Comparison of ENCODE assay signal across 16 cellular contexts in genomic region chr2:140528982-140529381, GRCh38.
DNase-seq lines count a peak whose midpoint lies in the region; ATAC-seq and TF ChIP-seq lines count a peak whose summit lies in the region.
"Had no signal": no experiment of that assay in that cellular context is flagged by ENCODE, and none has a peak within 500 bp of the region (broad histone marks: within the 10 kb centered on the region; RNA-seq: fewer than 3 reads in every experiment).

No MANE protein-coding gene starts in this region.

- H3K9me3 Mint-ChIP-seq in H9, result no peaks in the 10 kb centered on the region
- H3K9me3 Mint-ChIP-seq: GM23338, HFFc6 had no signal

- no peaks in the 10 kb centered on the region for H3K36me3 Mint-ChIP-seq in H9 (ENCODE audit: insufficient read depth in 1 of 3, low read depth in 3 of 3)

- H2BK15ac ChIP-seq in H9 (ENCODE audit: low read depth, low read length), result no peak overlapping the region

- no peak overlapping the region for H3K56ac ChIP-seq in H9 (ENCODE audit: insufficient read length, low read depth, low read length)

- no peaks in the 10 kb centered on the region for H3K27me3 Mint-ChIP-seq in H9 (ENCODE audit: low read depth)
- H3K27me3 Mint-ChIP-seq: B cell; CD4-positive, alpha-beta T cell had no signal

- ATAC-seq in DND-41 (ENCODE audit: insufficient read depth, low read depth) (peak; percentile 52; the same call in 1 of the 3 replicates), left ventricle myocardium superior (no peak)
- ATAC-seq: GM23338, K562 had no signal

- H3K27me3 ChIP-seq in DND-41 (ENCODE audit: insufficient read depth, low read length, poor library complexity) (no peaks in the 10 kb centered on the region), OCI-LY3 (ENCODE audit: low read depth, low read length) (no peaks in the 10 kb centered on the region), adipocyte (replicated peaks; ENCODE audit: control insufficient read depth, insufficient read depth, low read length) (no peaks in the 10 kb centered on the region), H9 (ENCODE audit: insufficient read depth, low read length) (no peaks in the 10 kb centered on the region)

- H3K79me1 ChIP-seq in H9 (ENCODE audit: insufficient read depth, low read depth, low read length, poor library complexity, severe bottlenecking), result no peaks in the 10 kb centered on the region

- no peak overlapping the region for H3K4me3 ChIP-seq in DND-41 (ENCODE audit: low read depth in 1 of 2, low read length in 2 of 2)
- peak overlapping the region; percentile 29 for H3K4me3 ChIP-seq in OCI-LY3 (ENCODE audit: low read length)
- H3K4me3 ChIP-seq in adipocyte (ENCODE audit: low read length), result peak overlapping the region; percentile 20
- H3K4me3 ChIP-seq: GM23338, HAP-1, K562 had no signal

- no peak overlapping the region for H3K4me3 Mint-ChIP-seq in H9
- H3K4me3 Mint-ChIP-seq: B cell; CD4-positive, alpha-beta T cell; GM23338; HFFc6 had no signal

- no peaks in the 10 kb centered on the region for H3K4me1 Mint-ChIP-seq in H9
- H3K4me1 Mint-ChIP-seq: B cell had no signal

- no peak overlapping the region for H4K5ac ChIP-seq in H9 (ENCODE audit: insufficient read length, low read depth, low read length)

- no peaks in the 10 kb centered on the region for H3K79me2 ChIP-seq in DND-41 (ENCODE audit: insufficient read depth, low read length)
- no peaks in the 10 kb centered on the region for H3K79me2 ChIP-seq in OCI-LY3 (ENCODE audit: low read length)
- no peaks in the 10 kb centered on the region; the same call in 1 of the 2 replicates for H3K79me2 ChIP-seq in H9 (ENCODE audit: insufficient read depth, low read length)

- peak overlapping the region; percentile 28; the same call in 1 of the 2 replicates for H3K4me2 ChIP-seq in DND-41 (ENCODE audit: insufficient read depth, low read length)
- H3K4me2 ChIP-seq in OCI-LY3 (ENCODE audit: low read length), result peak overlapping the region; percentile 50
- H3K4me2 ChIP-seq in H9 (ENCODE audit: insufficient read depth, insufficient read length, low read length), result no peak overlapping the region
- H3K4me2 ChIP-seq: GM23338 had no signal

- H4K20me1 ChIP-seq in DND-41 (ENCODE audit: insufficient read depth, low read length), result no peaks in the 10 kb centered on the region
- H4K20me1 ChIP-seq in OCI-LY3 (ENCODE audit: insufficient read depth, low read length), result no peaks in the 10 kb centered on the region
- H4K20me1 ChIP-seq in H9 (ENCODE audit: control insufficient read depth, insufficient read depth, insufficient read length), result no peaks in the 10 kb centered on the region

- H3K36me3 ChIP-seq in DND-41 (ENCODE audit: insufficient read depth, low read length) (no peaks in the 10 kb centered on the region), OCI-LY3 (replicated peaks; ENCODE audit: low read depth, low read length) (no peaks in the 10 kb centered on the region), adipocyte (ENCODE audit: control insufficient read depth, insufficient read depth, low read length, severe bottlenecking) (no peaks in the 10 kb centered on the region)
- H3K36me3 ChIP-seq: HAP-1 had no signal

- H3K9ac ChIP-seq in DND-41 (ENCODE audit: low read depth, low read length) (no peak overlapping the region), OCI-LY3 (ENCODE audit: low read length) (no peak overlapping the region), adipocyte (ENCODE audit: low read length) (no peak overlapping the region), H9 (ENCODE audit: extremely low read depth, insufficient read length, low read length) (no peak overlapping the region)

- intact Hi-C loops in left ventricle myocardium superior (cut with micrococcal nuclease), result no loop called here

- H3K18ac ChIP-seq in H9 (ENCODE audit: insufficient read length, low read depth, low read length), result no peak overlapping the region

- no peak overlapping the region for H3T11ph ChIP-seq in H9 (ENCODE audit: low read length)

- no peaks in the 10 kb centered on the region for H3K23me2 ChIP-seq in H9 (ENCODE audit: insufficient read length, low read depth, low read length, poor library complexity, severe bottlenecking)

- no peak overlapping the region for H4K8ac ChIP-seq in H9 (replicated peaks; ENCODE audit: insufficient read length, low read depth, low read length)

- H3K27ac ChIP-seq in DND-41 (ENCODE audit: low read length), result no peak overlapping the region
- H3K27ac ChIP-seq in OCI-LY3 (ENCODE audit: low read length), result no peak overlapping the region
- H3K27ac ChIP-seq in H9 (ENCODE audit: insufficient read length, low read depth, low read length), result no peak overlapping the region

- H2BK5ac ChIP-seq in H9 (ENCODE audit: insufficient read length, low read length), result no peak overlapping the region

- no peak overlapping the region for H3K27ac Mint-ChIP-seq in H9
- H3K27ac Mint-ChIP-seq: B cell; CD4-positive, alpha-beta T cell; GM23338; HFFc6 had no signal

- H4K91ac ChIP-seq in H9 (ENCODE audit: insufficient read length, low read depth, low read length), result no peak overlapping the region

- H2AK5ac ChIP-seq in H9 (ENCODE audit: insufficient read length, low read length), result no peak overlapping the region

- DNase-seq in DND-41 (no peak), adipocyte (ENCODE audit: low read depth) (no peak), left ventricle myocardium superior (no peak), H9 (no peak), HUDEP-2 (lab: John Stamatoyannopoulos, UW; ENCODE audit: unreplicated experiment in 76 of 76) (no peak)
- DNase-seq in activated CD4-positive, alpha-beta T cell treated with anti-CD3 and anti-CD28 coated beads for 1 hour, result no peak
- DNase-seq: CD4-positive, alpha-beta T cell; DMS79; EL; GDM1; HFFc6 had no signal

- H3K14ac ChIP-seq in H9 (ENCODE audit: insufficient read depth, low read length), result no peak overlapping the region

- H2AFZ ChIP-seq in DND-41 (ENCODE audit: low read depth, low read length), result peak overlapping the region; percentile 54
- peak overlapping the region; percentile 67 for H2AFZ ChIP-seq in OCI-LY3 (ENCODE audit: low read depth, low read length)
- H2AFZ ChIP-seq in H9 (ENCODE audit: low read length), result no peak overlapping the region

- H3K4me1 ChIP-seq in DND-41 (ENCODE audit: insufficient read depth, low read length) (peaks cover 3% of the 10 kb centered on the region; the same call in 1 of the 2 replicates), OCI-LY3 (ENCODE audit: low read length) (peaks cover 6% of the 10 kb centered on the region; the same call in 1 of the 2 replicates), adipocyte (ENCODE audit: control insufficient read depth, insufficient read depth, low read length) (peaks cover 18% of the 10 kb centered on the region), H9 (ENCODE audit: insufficient read depth, low read length) (no peaks in the 10 kb centered on the region)
- H3K4me1 ChIP-seq: HAP-1 had no signal

- no peak overlapping the region for H2BK12ac ChIP-seq in H9 (ENCODE audit: insufficient read length, low read depth, low read length)

- TF ChIP-seq CTCF in DND-41 (IDR thresholded peaks at IDR 0.05; ENCODE audit: borderline replicate concordance, extremely low read depth, low read length, poor library complexity, severe bottlenecking) (no peak), OCI-LY3 (IDR thresholded peaks at IDR 0.05; ENCODE audit: low read depth, low read length) (no peak), H9 (conservative IDR thresholded peaks at IDR 0.05) (no peak)

- H2BK20ac ChIP-seq in H9 (ENCODE audit: low read depth, low read length, poor library complexity, severe bottlenecking), result no peak overlapping the region

- H2BK120ac ChIP-seq in H9 (ENCODE audit: low read depth, low read length, poor library complexity, severe bottlenecking), result no peak overlapping the region

- H3K23ac ChIP-seq in H9 (ENCODE audit: insufficient read length, low read depth, low read length), result no peak overlapping the region

- no peak overlapping the region for H3K4ac ChIP-seq in H9 (ENCODE audit: low read depth, low read length)

- no CpG with 5 or more reads among the region's 2 CpGs for WGBS in H9 (ENCODE audit: extremely low coverage, insufficient read length, low lambda C conversion rate)

- H3K9me3 ChIP-seq in DND-41 (ENCODE audit: insufficient read depth, low read length, severe bottlenecking) (no peaks in the 10 kb centered on the region), OCI-LY3 (ENCODE audit: insufficient read depth, low read length) (no peaks in the 10 kb centered on the region), adipocyte (ENCODE audit: control insufficient read depth, low read length) (no peaks in the 10 kb centered on the region), H9 (ENCODE audit: control insufficient read depth, low read depth, low read length) (no peaks in the 10 kb centered on the region)
- H3K9me3 ChIP-seq: HAP-1 had no signal

Comparison
In these comparisons a context has a peak if more than half of its experiments do, and no peak if none do; other contexts are left out.
1. H3K4me3 ChIP-seq: peak in OCI-LY3 (single experiment) and adipocyte (single experiment); none in DND-41 (0 of 2).